In the genomic region with DNA sequence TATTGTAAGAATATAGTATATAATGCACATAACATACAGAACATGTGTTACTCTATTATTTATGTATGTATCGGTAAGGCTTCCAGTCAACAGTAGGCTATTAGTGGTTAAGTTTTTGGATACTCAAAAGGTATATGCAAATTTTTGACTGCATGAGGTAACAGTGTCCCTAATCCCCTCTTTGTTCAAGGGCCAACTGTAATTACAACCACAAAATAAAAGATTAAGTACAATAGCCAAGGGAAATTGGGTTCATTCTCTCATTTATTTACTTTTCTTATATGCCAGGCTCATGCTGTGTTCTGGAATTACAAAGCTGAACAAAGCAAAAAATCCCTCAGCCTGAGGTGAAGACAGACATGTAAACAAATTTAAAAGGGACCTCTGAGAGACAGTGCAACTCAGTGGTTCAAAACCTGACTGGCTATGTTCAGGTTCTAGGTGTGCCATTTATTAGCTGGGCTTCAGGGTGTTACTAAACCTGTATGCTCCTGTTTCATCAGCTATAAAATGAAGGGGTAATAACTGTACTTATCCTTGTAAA, we compare ENCODE assay signal across 18 cellular contexts. TPM values are rescaled to one million over a fixed set of nuclear protein-coding genes. Genes with fewer than 3 reads are reported as not detected.
"Had no signal": no experiment of that assay in that cellular context is flagged by ENCODE, and none has a peak within 500 bp of the region (broad histone marks: within the 10 kb centered on the region; RNA-seq: fewer than 3 reads in every experiment).

No MANE protein-coding gene starts in this region.

- H3K4me1 Mint-ChIP-seq: activated naive CD8-positive, alpha-beta T cell treated with anti-CD3 and anti-CD28 coated beads, Interleukin-2, amount 10 ng/mL, durations not matched to agents 7 days and 5 days; central memory CD8-positive, alpha-beta T cell; naive thymus-derived CD4-positive, alpha-beta T cell; stimulated activated effector memory CD8-positive, alpha-beta T cell treated with anti-CD3 and anti-CD28 coated beads, Interleukin-12 subunit alpha, Interleukin-12 subunit beta, amount 100 ng/mL, for 72 hours had no signal

- H3K27me3 Mint-ChIP-seq: activated naive CD8-positive, alpha-beta T cell treated with anti-CD3 and anti-CD28 coated beads, Interleukin-2, amount 10 ng/mL, durations not matched to agents 7 days and 5 days; central memory CD8-positive, alpha-beta T cell had no signal

- H3K27ac ChIP-seq: brain microvascular endothelial cell, esophagus squamous epithelium, hepatocyte, left ventricle myocardium inferior, pancreas had no signal

- H3K27ac Mint-ChIP-seq: activated naive CD8-positive, alpha-beta T cell treated with anti-CD3 and anti-CD28 coated beads, Interleukin-2, amount 10 ng/mL, durations not matched to agents 7 days and 5 days; activated T-helper 1 cell treated with anti-CD3 and anti-CD28 coated beads, Interleukin-12 subunit alpha, Interleukin-12 subunit beta, Interleukin-2, Interleukin-4 antibody, amounts not matched to agents 30 ng/mL and 10 ng/mL and 1 ng/mL, durations not matched to agents 14 hours and 24 hours and 36 hours; naive thymus-derived CD4-positive, alpha-beta T cell; stimulated activated effector memory CD8-positive, alpha-beta T cell treated with anti-CD3 and anti-CD28 coated beads, Interleukin-12 subunit alpha, Interleukin-12 subunit beta, amount 100 ng/mL, for 72 hours had no signal

- H3K4me1 ChIP-seq: esophagus squamous epithelium, left ventricle myocardium inferior, pancreas had no signal

- H3K36me3 ChIP-seq: brain microvascular endothelial cell, esophagus squamous epithelium, left ventricle myocardium inferior, pancreas had no signal

- H3K4me3 ChIP-seq: esophagus squamous epithelium, hepatocyte, left ventricle myocardium inferior, mucosa of descending colon, pancreas had no signal

- DNase-seq: activated CD4-positive, alpha-beta T cell treated with anti-CD3 and anti-CD28 coated beads, Interleukin-2, amount 50 U/mL, for 1 hour; activated CD8-positive, alpha-beta memory T cell treated with anti-CD3 and anti-CD28 coated beads for 24 hours; activated naive CD8-positive, alpha-beta T cell treated with anti-CD3 and anti-CD28 coated beads, Interleukin-2, amount 10 ng/mL, durations not matched to agents 7 days and 5 days; anterior cingulate cortex; brain microvascular endothelial cell; cortex of kidney; effector CD4-positive, alpha-beta T cell; esophagus squamous epithelium; left ventricle myocardium inferior; mucosa of descending colon; naive thymus-derived CD4-positive, alpha-beta T cell; pancreas; stimulated activated CD4-positive, alpha-beta T cell treated with anti-CD3 and anti-CD28 coated beads, Interleukin-2, amount 100 ng/mL, for 24 hours had no signal

- H2AFZ ChIP-seq: hepatocyte had no signal

- H3K4me2 ChIP-seq: hepatocyte had no signal

- H3K9me3 ChIP-seq: esophagus squamous epithelium, mucosa of descending colon, pancreas had no signal

- H3K27me3 ChIP-seq: brain microvascular endothelial cell, esophagus squamous epithelium, hepatocyte, pancreas had no signal

- H3K9me3 Mint-ChIP-seq: activated naive CD8-positive, alpha-beta T cell treated with anti-CD3 and anti-CD28 coated beads, Interleukin-2, amount 10 ng/mL, durations not matched to agents 7 days and 5 days; activated T-helper 1 cell treated with anti-CD3 and anti-CD28 coated beads, Interleukin-12 subunit alpha, Interleukin-12 subunit beta, Interleukin-2, Interleukin-4 antibody, amounts not matched to agents 30 ng/mL and 10 ng/mL and 1 ng/mL, durations not matched to agents 14 hours and 24 hours and 36 hours had no signal

- ATAC-seq: mucosa of descending colon; naive thymus-derived CD4-positive, alpha-beta T cell; pancreas; stimulated activated effector memory CD8-positive, alpha-beta T cell treated with anti-CD3 and anti-CD28 coated beads, Interleukin-12 subunit alpha, Interleukin-12 subunit beta, amount 100 ng/mL, for 72 hours had no signal

- H3K36me3 Mint-ChIP-seq: activated naive CD8-positive, alpha-beta T cell treated with anti-CD3 and anti-CD28 coated beads, Interleukin-2, amount 10 ng/mL, durations not matched to agents 7 days and 5 days; naive thymus-derived CD4-positive, alpha-beta T cell; stimulated activated effector memory CD8-positive, alpha-beta T cell treated with anti-CD3 and anti-CD28 coated beads, Interleukin-12 subunit alpha, Interleukin-12 subunit beta, amount 100 ng/mL, for 72 hours had no signal

- H3K4me3 Mint-ChIP-seq: activated naive CD8-positive, alpha-beta T cell treated with anti-CD3 and anti-CD28 coated beads, Interleukin-2, amount 10 ng/mL, durations not matched to agents 7 days and 5 days; activated T-helper 1 cell treated with anti-CD3 and anti-CD28 coated beads, Interleukin-12 subunit alpha, Interleukin-12 subunit beta, Interleukin-2, Interleukin-4 antibody, amounts not matched to agents 30 ng/mL and 10 ng/mL and 1 ng/mL, durations not matched to agents 14 hours and 24 hours and 36 hours; central memory CD8-positive, alpha-beta T cell; naive thymus-derived CD4-positive, alpha-beta T cell; stimulated activated effector memory CD8-positive, alpha-beta T cell treated with anti-CD3 and anti-CD28 coated beads, Interleukin-12 subunit alpha, Interleukin-12 subunit beta, amount 100 ng/mL, for 72 hours had no signal

- H3K79me2 ChIP-seq: hepatocyte had no signal

RNA-seq across cellular contexts. Expression of a gene that starts 43.4 kb away (rescaled TPM):
- total RNA-seq: activated naive CD8-positive, alpha-beta T cell treated with anti-CD3 and anti-CD28 coated beads, Interleukin-2, amount 10 ng/mL, durations not matched to agents 7 days and 5 days; activated T-helper 1 cell treated with anti-CD3 and anti-CD28 coated beads, Interleukin-12 subunit alpha, Interleukin-12 subunit beta, Interleukin-2, Interleukin-4 antibody, amounts not matched to agents 30 ng/mL and 10 ng/mL and 1 ng/mL, durations not matched to agents 14 hours and 24 hours and 36 hours; glomerular endothelial cell; naive thymus-derived CD4-positive, alpha-beta T cell had no signal
